Comparison of ENCODE assay signal across 13 cellular contexts in the genomic region with DNA sequence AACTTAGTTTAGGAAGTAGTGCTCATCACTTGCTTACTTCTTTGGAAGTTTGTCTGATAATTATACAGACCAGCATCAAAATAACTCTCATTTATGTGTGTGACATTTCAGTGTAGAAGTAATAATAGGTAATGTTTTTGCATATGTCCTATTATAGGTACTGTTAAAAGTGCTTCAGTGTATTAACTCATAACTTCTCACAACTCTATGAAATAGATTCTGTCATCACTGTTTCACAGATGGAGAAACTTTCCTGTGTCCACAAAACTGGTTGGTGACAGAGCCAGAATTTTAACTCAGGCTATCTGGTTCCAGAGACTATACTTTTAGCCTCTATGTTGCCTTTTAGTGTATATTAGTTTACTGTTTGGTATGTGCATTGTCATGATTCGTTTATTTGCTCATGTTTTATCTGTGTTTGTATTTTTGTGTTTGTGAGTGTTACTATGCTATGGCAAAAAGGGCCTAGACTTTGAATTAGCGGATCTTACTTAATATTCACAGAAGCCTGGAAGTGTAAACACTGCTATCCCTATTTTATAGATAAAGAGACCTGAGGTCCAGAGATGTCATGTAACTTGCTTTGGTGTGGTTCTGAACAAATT. TPM values are rescaled to one million over a fixed set of nuclear protein-coding genes. Genes with fewer than 3 reads are reported as not detected.
DNase-seq lines count a peak whose midpoint lies in the region; FAIRE-seq and TF ChIP-seq lines count a peak whose summit lies in the region.
"Had no signal": no experiment of that assay in that cellular context is flagged by ENCODE, and none has a peak within 500 bp of the region (broad histone marks: within the 10 kb centered on the region; RNA-seq: fewer than 3 reads in every experiment).

No MANE protein-coding gene starts in this region.

- H3K27ac ChIP-seq in keratinocyte (ENCODE audit: control insufficient read depth, insufficient read depth, low read length) (peak overlapping the region; percentile 81), thyroid gland (peak overlapping the region in 2 of 3 donors; percentile 45 to 50)

- intact Hi-C loops in thyroid gland (cut with DNase I): no loop called here

- WGBS in thyroid gland, 2 donors: 82 to 85% methylated on average over 2 of the region's 2 CpGs

- H3K79me2 ChIP-seq in keratinocyte (ENCODE audit: control insufficient read depth, insufficient read depth, low read length): no peaks in the 10 kb centered on the region

- H3K4me1 ChIP-seq in keratinocyte (ENCODE audit: control insufficient read depth, extremely low read depth, insufficient read depth, low read length): peaks cover 47% of the 10 kb centered on the region
- peaks cover 59 to 63% of the 10 kb centered on the region in 2 donors for H3K4me1 ChIP-seq in thyroid gland

- H3K9me3 ChIP-seq in keratinocyte (ENCODE audit: control insufficient read depth, low read depth, low read length) (no peaks in the 10 kb centered on the region), thyroid gland (no peaks in the 10 kb centered on the region)

- no peaks in the 10 kb centered on the region for H3K9me1 ChIP-seq in keratinocyte (ENCODE audit: control insufficient read depth, extremely low read depth, insufficient read depth, low read length)

- FAIRE-seq in keratinocyte (lab: Jason Lieb, UNC): peak; percentile 5
- FAIRE-seq: frontal cortex, TTC549 had no signal

- peak overlapping the region; percentile 86 for H3K27ac Mint-ChIP-seq in activated naive CD4-positive, alpha-beta T cell treated with anti-CD3 and anti-CD28 coated beads, Interleukin-2, amount 10 ng/mL, durations not matched to agents 7 days and 5 days

- CTCF ChIA-PET in activated naive CD4-positive, alpha-beta T cell treated with anti-CD3 and anti-CD28 coated beads, Interleukin-2, amount 10 ng/mL, durations not matched to agents 7 days and 5 days (lab: Charles Lee): interaction anchor here (0.6 to 2.0 kb wide), 5 partner anchors 12 to 181 kb away, joined by 3 to 20 read pairs (median 7); no protein-coding TSS in a partner anchor

- DNase-seq in activated naive CD4-positive, alpha-beta T cell treated with anti-CD3 and anti-CD28 coated beads, Interleukin-2, amount 10 ng/mL, durations not matched to agents 7 days and 5 days: no peak
- DNase-seq in activated naive CD4-positive, alpha-beta T cell treated with Interleukin-2 at 50 U/mL for 16 hours: no peak
- DNase-seq in astrocyte of the spinal cord (ENCODE audit: low read depth, low spot score) (peak; percentile 22), keratinocyte (ENCODE audit: low read depth, low spot score) (no peak), thyroid gland (no peak), 8988T (no peak), DMS153 (lab: John Stamatoyannopoulos, UW) (no peak), CD1c-positive myeloid dendritic cell (ENCODE audit: extremely low spot score) (no peak)
- DNase-seq: activated effector memory CD4-positive, alpha-beta T cell treated with anti-CD3 and anti-CD28 coated beads, Interleukin-2, amount 50 U/mL, for 16 hours; NCI-H774; stimulated activated CD4-positive, alpha-beta T cell treated with anti-CD3 and anti-CD28 coated beads, Interleukin-4, amount 100 ng/mL, for 4 hours had no signal

- no peak overlapping the region for H3K4me3 ChIP-seq in astrocyte of the spinal cord (ENCODE audit: low read depth, low read length)
- peak overlapping the region in 1 of 3 experiments; percentile 4 for H3K4me3 ChIP-seq in keratinocyte (ENCODE audit: control insufficient read depth in 2 of 3, extremely low read depth in 1 of 3, insufficient read depth in 2 of 3, low read depth in 1 of 3, low read length in 3 of 3)
- H3K4me3 ChIP-seq in thyroid gland (replicated peaks in 1 of 3): no peak overlapping the region

- peak overlapping the region; percentile 58 for H3K9ac ChIP-seq in keratinocyte (ENCODE audit: control insufficient read depth, extremely low read depth, insufficient read depth, low read length)

- TF ChIP-seq CTCF in astrocyte of the spinal cord (IDR thresholded peaks at IDR 0.05; ENCODE audit: low read depth, low read length) (no peak), keratinocyte (optimal IDR thresholded peaks at IDR 0.05 in 1 of 3, IDR thresholded peaks at IDR 0.05 in 1 of 3, conservative IDR thresholded peaks at IDR 0.05 in 1 of 3; ENCODE audit: extremely low read depth in 1 of 3, insufficient read depth in 2 of 3, low read length in 3 of 3) (no peak), thyroid gland (IDR thresholded peaks at IDR 0.05) (no peak)

- H3K36me3 Mint-ChIP-seq in activated naive CD4-positive, alpha-beta T cell treated with anti-CD3 and anti-CD28 coated beads, Interleukin-2, amount 10 ng/mL, durations not matched to agents 7 days and 5 days: peaks cover 45% of the 10 kb centered on the region

- no peak for TF ChIP-seq POLR2A in thyroid gland (IDR thresholded peaks at IDR 0.05)

- H3K4me2 ChIP-seq in keratinocyte (ENCODE audit: control insufficient read depth, extremely low read depth, insufficient read depth, low read depth, low read length): peak overlapping the region; percentile 84

- no peak overlapping the region for H2AFZ ChIP-seq in keratinocyte (ENCODE audit: control insufficient read depth, low read length)

- peaks cover 68% of the 10 kb centered on the region for H3K4me1 Mint-ChIP-seq in activated naive CD4-positive, alpha-beta T cell treated with anti-CD3 and anti-CD28 coated beads, Interleukin-2, amount 10 ng/mL, durations not matched to agents 7 days and 5 days

- H3K27me3 Mint-ChIP-seq in activated naive CD4-positive, alpha-beta T cell treated with anti-CD3 and anti-CD28 coated beads, Interleukin-2, amount 10 ng/mL, durations not matched to agents 7 days and 5 days: no peaks in the 10 kb centered on the region

- H3K27me3 ChIP-seq in keratinocyte (ENCODE audit: control insufficient read depth, extremely low read depth, insufficient read depth, low read length): no peaks in the 10 kb centered on the region
- H3K27me3 ChIP-seq in thyroid gland: no peaks in the 10 kb centered on the region

- dilution Hi-C loops in keratinocyte (cut with MboI; ENCODE audit: extremely low pct_ligation_motif_present, low sequenced_read_pairs): no loop called here

- in situ Hi-C loops in astrocyte of the spinal cord (cut with HindIII; ENCODE audit: low sequenced_read_pairs): no loop called here

- no peaks in the 10 kb centered on the region for H4K20me1 ChIP-seq in keratinocyte (ENCODE audit: control insufficient read depth, extremely low read depth, insufficient read depth, low read length)

- H3K4me3 Mint-ChIP-seq in activated naive CD4-positive, alpha-beta T cell treated with anti-CD3 and anti-CD28 coated beads, Interleukin-2, amount 10 ng/mL, durations not matched to agents 7 days and 5 days: no peak overlapping the region

- peaks cover 18% of the 10 kb centered on the region for H3K9me3 Mint-ChIP-seq in activated naive CD4-positive, alpha-beta T cell treated with anti-CD3 and anti-CD28 coated beads, Interleukin-2, amount 10 ng/mL, durations not matched to agents 7 days and 5 days

- H3K36me3 ChIP-seq in keratinocyte (ENCODE audit: control insufficient read depth in 2 of 2, extremely low read depth in 1 of 2, insufficient read depth in 2 of 2, low read length in 2 of 2) (no peaks in the 10 kb centered on the region), thyroid gland (no peaks in the 10 kb centered on the region)

RNA-seq across cellular contexts. Expression of a gene that starts 12.7 kb away (rescaled TPM):
- polyA plus RNA-seq in keratinocyte: 6.1 to 20.0 TPM (median 19.2 TPM) in 3 replicates
- 26.4 TPM for polyA plus RNA-seq in keratinocyte (2011; ENCODE audit: low read depth)
- 4.4 and 7.5 TPM in 2 replicates for polyA plus RNA-seq in keratinocyte (2011; cell fraction: cytosol; rRNA removed)
- polyA plus RNA-seq in keratinocyte (2011; cell fraction: nucleus; rRNA removed): 33.0 and 36.7 TPM in 2 replicates
- polyA plus RNA-seq in keratinocyte (2012; ENCODE audit: low replicate concordance): 5.0 and 24.6 TPM in 2 replicates
- polyA minus RNA-seq in keratinocyte: 1.5 to 6.6 TPM (median 4.6 TPM) in 3 replicates
- polyA minus RNA-seq in keratinocyte (2011; cell fraction: cytosol; rRNA and poly(A)+ RNA removed): 1.3 TPM
- polyA minus RNA-seq in keratinocyte (2011; cell fraction: nucleus; rRNA and poly(A)+ RNA removed): 5.0 and 11.1 TPM in 2 replicates
- 10 to 100 TPM; 16.8 to 42.5 (median 23.4) TPM for total RNA-seq in thyroid gland
